In the genomic region with DNA sequence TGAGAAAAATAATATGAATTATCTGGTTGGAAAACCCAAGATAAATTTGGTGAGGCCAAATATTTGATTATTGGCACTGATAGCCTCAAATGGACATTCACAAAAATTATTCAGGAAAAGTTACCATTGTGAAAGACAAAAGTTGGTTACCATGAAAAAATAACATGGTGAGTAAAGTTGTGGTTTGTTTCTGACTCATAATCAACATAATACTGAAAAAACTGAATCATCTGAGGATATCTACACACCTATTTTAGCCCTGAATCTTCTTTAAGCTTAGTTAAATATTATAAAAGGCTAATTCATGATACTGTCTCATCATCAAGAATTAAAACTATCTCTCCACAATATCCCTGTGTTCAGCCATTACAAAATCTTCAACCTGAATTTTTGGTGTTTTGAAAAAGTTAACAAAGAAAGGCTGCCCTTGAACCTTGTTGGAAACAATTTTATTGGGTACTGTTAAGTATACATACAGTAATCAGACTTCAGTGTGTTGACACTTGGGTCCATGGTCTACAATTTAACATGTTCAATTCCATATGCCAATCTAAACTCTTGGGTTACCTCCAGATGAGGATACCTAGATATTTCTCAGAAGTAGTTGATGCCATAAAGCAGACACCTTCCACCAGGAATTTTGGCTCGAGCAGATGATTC, we compare ENCODE assay signal across 12 cellular contexts.
A peak's percentile ranks its signal among the peaks of the same experiment; 100 is the strongest.
DNase-seq lines count a peak whose midpoint lies in the region; ATAC-seq, FAIRE-seq and TF ChIP-seq lines count a peak whose summit lies in the region.
"Had no signal": no experiment of that assay in that cellular context is flagged by ENCODE, and none has a peak within 500 bp of the region (broad histone marks: within the 10 kb centered on the region; RNA-seq: fewer than 3 reads in every experiment).

No MANE protein-coding gene starts in this region.

- intact Hi-C loops in CD8-positive, alpha-beta T cell (cut with DNase I, micrococcal nuclease): loop anchor here in 1 of 2 experiments (1.0 kb wide), 1 partner anchor 26 kb away; no protein-coding TSS in a partner anchor

- H3K4me1 Mint-ChIP-seq in CD8-positive, alpha-beta T cell (ENCODE audit: low read depth): no peaks in the 10 kb centered on the region
- H3K4me1 Mint-ChIP-seq: B cell, natural killer cell had no signal

- DNase-seq in RCC 7860 (ENCODE audit: low spot score): peak; percentile 55
- DNase-seq in brain microvascular endothelial cell: no peak
- no peak for DNase-seq in CD8-positive, alpha-beta T cell
- DNase-seq in COLO668 (lab: John Stamatoyannopoulos, UW; ENCODE audit: unreplicated experiment): no peak
- DNase-seq in dermis blood vessel endothelial cell: no peak
- DNase-seq: activated CD8-positive, alpha-beta memory T cell treated with anti-CD3 and anti-CD28 coated beads, Interleukin-2, amount 50 U/mL, for 4 hours; natural killer cell had no signal

- peak; percentile 86 for FAIRE-seq in RCC 7860 (lab: Jason Lieb, UNC)

- H3K36me3 Mint-ChIP-seq in CD8-positive, alpha-beta T cell: no peaks in the 10 kb centered on the region
- H3K36me3 Mint-ChIP-seq: natural killer cell had no signal

- no peak overlapping the region for H3K27ac Mint-ChIP-seq in CD8-positive, alpha-beta T cell
- H3K27ac Mint-ChIP-seq: B cell, natural killer cell had no signal

- no peaks in the 10 kb centered on the region for H3K9me3 ChIP-seq in CD8-positive, alpha-beta T cell (ENCODE audit: low read length)
- H3K9me3 ChIP-seq: thoracic aorta had no signal

- no peaks in the 10 kb centered on the region for H3K36me3 ChIP-seq in brain microvascular endothelial cell (replicated peaks)
- H3K36me3 ChIP-seq in CD8-positive, alpha-beta T cell (ENCODE audit: insufficient read depth, low read length): no peaks in the 10 kb centered on the region
- H3K36me3 ChIP-seq: thoracic aorta had no signal

- POLR2A ChIA-PET in CD8-positive, alpha-beta T cell (lab: Charles Lee): no interaction called here

- H3K4me3 ChIP-seq in brain microvascular endothelial cell (ENCODE audit: low read depth, low read length): no peak overlapping the region
- no peak overlapping the region for H3K4me3 ChIP-seq in CD8-positive, alpha-beta T cell (ENCODE audit: low read depth, low read length)
- H3K4me3 ChIP-seq: thoracic aorta had no signal

- CTCF ChIA-PET in CD8-positive, alpha-beta T cell (lab: Charles Lee): no interaction called here

- ATAC-seq in GM18499 (IDR thresholded peaks at IDR 0.05; ENCODE audit: insufficient read depth, unreplicated experiment): peak; percentile 82
- peak; percentile 70 for ATAC-seq in GM21367 (IDR thresholded peaks at IDR 0.05; ENCODE audit: unreplicated experiment)
- ATAC-seq in HG02981 (IDR thresholded peaks at IDR 0.05; ENCODE audit: unreplicated experiment): peak; percentile 96
- ATAC-seq in CD8-positive, alpha-beta T cell: no peak
- ATAC-seq: natural killer cell had no signal

- in situ Hi-C loops in brain microvascular endothelial cell (cut with HindIII; ENCODE audit: low pct_ligation_motif_present, low sequenced_read_pairs): no loop called here

- H3K27me3 Mint-ChIP-seq in CD8-positive, alpha-beta T cell (ENCODE audit: low read depth): no peaks in the 10 kb centered on the region
- H3K27me3 Mint-ChIP-seq: B cell had no signal

- no peaks in the 10 kb centered on the region for H3K4me1 ChIP-seq in CD8-positive, alpha-beta T cell (ENCODE audit: insufficient read depth, low read length)

- no peaks in the 10 kb centered on the region for H3K9me3 Mint-ChIP-seq in CD8-positive, alpha-beta T cell

- TF ChIP-seq CTCF in brain microvascular endothelial cell (IDR thresholded peaks at IDR 0.05; ENCODE audit: low read depth, low read length, missing control alignments): no peak
- TF ChIP-seq CTCF in CD8-positive, alpha-beta T cell (IDR thresholded peaks at IDR 0.05): no peak

- no peaks in the 10 kb centered on the region for H3K27me3 ChIP-seq in brain microvascular endothelial cell (replicated peaks)
- H3K27me3 ChIP-seq in CD8-positive, alpha-beta T cell (ENCODE audit: insufficient read depth, low read length): no peaks in the 10 kb centered on the region

- H3K4me3 Mint-ChIP-seq in CD8-positive, alpha-beta T cell: no peak overlapping the region
- H3K4me3 Mint-ChIP-seq: B cell, natural killer cell had no signal

- no peak overlapping the region for H3K27ac ChIP-seq in brain microvascular endothelial cell
- no peak overlapping the region for H3K27ac ChIP-seq in CD8-positive, alpha-beta T cell (ENCODE audit: low read depth, low read length)
- H3K27ac ChIP-seq: thoracic aorta had no signal
